Comparison of ENCODE assay signal across 1 cellular context in the genomic region with DNA sequence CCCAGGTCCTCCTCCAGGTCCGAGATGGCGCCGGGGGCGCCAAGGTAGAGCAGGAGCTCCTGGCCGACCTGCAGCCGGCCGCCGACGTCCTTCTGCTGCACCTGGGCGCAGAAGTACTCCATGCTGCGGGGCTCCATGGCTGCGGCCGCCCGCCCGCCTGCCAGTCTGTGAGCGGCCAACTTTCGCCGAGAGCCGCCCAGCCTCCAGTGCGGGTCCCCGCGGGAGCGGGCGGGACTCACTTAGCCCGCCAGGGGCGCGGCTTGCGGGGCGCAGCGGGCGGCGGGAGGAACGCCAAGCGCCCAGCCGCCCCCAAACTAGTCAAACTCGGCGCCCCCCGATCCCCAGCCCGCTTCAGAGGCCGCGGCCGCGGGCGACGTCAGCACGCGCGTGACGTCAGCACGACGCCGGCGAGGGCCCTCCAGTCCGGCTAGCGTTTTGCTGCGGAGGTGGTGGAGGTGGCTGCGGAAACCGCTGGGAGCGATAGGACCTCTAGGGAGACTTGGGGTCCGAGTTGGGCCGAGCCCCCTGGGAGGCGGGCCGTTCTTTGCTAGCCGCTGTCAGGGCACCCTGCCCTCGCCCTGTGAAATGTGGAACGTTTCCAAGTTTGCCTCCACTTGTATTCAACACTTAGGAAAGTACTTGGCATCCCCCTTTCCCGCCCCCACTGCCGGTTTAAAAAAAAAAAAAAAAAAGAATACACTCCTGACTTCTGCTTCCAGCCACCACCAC.
TF ChIP-seq lines count a peak whose summit lies in the region.

Gene CLASP2, minus strand, starts transcription at position 389 of the 729 bp plus-strand sequence. Its CDS starts 252 bp downstream, at position 137.

TF ChIP-seq in HepG2, 621 proteins besides CTCF, POLR2A, EP300 and RAD21 (continued from another document and continues in another):
- TF ChIP-seq, protein P1, sequence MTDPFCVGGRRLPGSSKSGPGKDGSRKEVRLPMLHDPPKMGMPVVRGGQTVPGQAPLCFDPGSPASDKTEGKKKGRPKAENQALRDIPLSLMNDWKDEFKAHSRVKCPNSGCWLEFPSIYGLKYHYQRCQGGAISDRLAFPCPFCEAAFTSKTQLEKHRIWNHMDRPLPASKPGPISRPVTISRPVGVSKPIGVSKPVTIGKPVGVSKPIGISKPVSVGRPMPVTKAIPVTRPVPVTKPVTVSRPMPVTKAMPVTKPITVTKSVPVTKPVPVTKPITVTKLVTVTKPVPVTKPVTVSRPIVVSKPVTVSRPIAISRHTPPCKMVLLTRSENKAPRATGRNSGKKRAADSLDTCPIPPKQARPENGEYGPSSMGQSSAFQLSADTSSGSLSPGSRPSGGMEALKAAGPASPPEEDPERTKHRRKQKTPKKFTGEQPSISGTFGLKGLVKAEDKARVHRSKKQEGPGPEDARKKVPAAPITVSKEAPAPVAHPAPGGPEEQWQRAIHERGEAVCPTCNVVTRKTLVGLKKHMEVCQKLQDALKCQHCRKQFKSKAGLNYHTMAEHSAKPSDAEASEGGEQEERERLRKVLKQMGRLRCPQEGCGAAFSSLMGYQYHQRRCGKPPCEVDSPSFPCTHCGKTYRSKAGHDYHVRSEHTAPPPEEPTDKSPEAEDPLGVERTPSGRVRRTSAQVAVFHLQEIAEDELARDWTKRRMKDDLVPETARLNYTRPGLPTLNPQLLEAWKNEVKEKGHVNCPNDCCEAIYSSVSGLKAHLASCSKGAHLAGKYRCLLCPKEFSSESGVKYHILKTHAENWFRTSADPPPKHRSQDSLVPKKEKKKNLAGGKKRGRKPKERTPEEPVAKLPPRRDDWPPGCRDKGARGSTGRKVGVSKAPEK (CRISPR knock-in tag; IDR thresholded peaks at IDR 0.05; ENCODE audit: borderline replicate concordance) = no peak
- TF ChIP-seq ERF (CRISPR knock-in tag; IDR thresholded peaks at IDR 0.05) = 0 out of 2 replicates have a peak, but pooled peaks have one; percentile 35
- peak; percentile 41 for TF ChIP-seq HDAC2 (CRISPR knock-in tag; IDR thresholded peaks at IDR 0.05)
- no peak for TF ChIP-seq EEA1 (CRISPR knock-in tag; IDR thresholded peaks at IDR 0.05; ENCODE audit: borderline replicate concordance)
- no peak for TF ChIP-seq RAD51 (IDR thresholded peaks at IDR 0.05; ENCODE audit: borderline replicate concordance)
- TF ChIP-seq TGIF2 (CRISPR knock-in tag; IDR thresholded peaks at IDR 0.05) = no peak
- TF ChIP-seq FOXA1 (IDR thresholded peaks at IDR 0.05) = no peak
- TF ChIP-seq FOXA1 (CRISPR knock-in tag; IDR thresholded peaks at IDR 0.05) = no peak
- TF ChIP-seq PITX1 (CRISPR knock-in tag; IDR thresholded peaks at IDR 0.05) = no peak; the same call in 1 of the 2 replicates
- TF ChIP-seq CERS6 (CRISPR knock-in tag; IDR thresholded peaks at IDR 0.05) = no peak
- no peak for TF ChIP-seq SCMH1 (CRISPR knock-in tag; IDR thresholded peaks at IDR 0.05; ENCODE audit: borderline replicate concordance)
- no peak for TF ChIP-seq TBX3 (IDR thresholded peaks at IDR 0.05; ENCODE audit: borderline replicate concordance)
- TF ChIP-seq DZIP1 (CRISPR knock-in tag; IDR thresholded peaks at IDR 0.05) = 0 out of 2 replicates have a peak, but pooled peaks have one; percentile 70
- peak; percentile 66; the same call in 1 of the 2 replicates for TF ChIP-seq ZNF558 (CRISPR knock-in tag; IDR thresholded peaks at IDR 0.05; ENCODE audit: borderline replicate concordance)
- no peak for TF ChIP-seq ZNF550 (CRISPR knock-in tag; IDR thresholded peaks at IDR 0.05; ENCODE audit: borderline replicate concordance)
- TF ChIP-seq IRX3 (CRISPR knock-in tag; IDR thresholded peaks at IDR 0.05; ENCODE audit: borderline replicate concordance, low read depth) = no peak
- no peak for TF ChIP-seq NFIB (CRISPR knock-in tag; IDR thresholded peaks at IDR 0.05; ENCODE audit: borderline replicate concordance)
- no peak for TF ChIP-seq FOXP1 (IDR thresholded peaks at IDR 0.05)
- TF ChIP-seq FOXP1 (CRISPR knock-in tag; IDR thresholded peaks at IDR 0.05) = no peak
- TF ChIP-seq, protein P2, sequence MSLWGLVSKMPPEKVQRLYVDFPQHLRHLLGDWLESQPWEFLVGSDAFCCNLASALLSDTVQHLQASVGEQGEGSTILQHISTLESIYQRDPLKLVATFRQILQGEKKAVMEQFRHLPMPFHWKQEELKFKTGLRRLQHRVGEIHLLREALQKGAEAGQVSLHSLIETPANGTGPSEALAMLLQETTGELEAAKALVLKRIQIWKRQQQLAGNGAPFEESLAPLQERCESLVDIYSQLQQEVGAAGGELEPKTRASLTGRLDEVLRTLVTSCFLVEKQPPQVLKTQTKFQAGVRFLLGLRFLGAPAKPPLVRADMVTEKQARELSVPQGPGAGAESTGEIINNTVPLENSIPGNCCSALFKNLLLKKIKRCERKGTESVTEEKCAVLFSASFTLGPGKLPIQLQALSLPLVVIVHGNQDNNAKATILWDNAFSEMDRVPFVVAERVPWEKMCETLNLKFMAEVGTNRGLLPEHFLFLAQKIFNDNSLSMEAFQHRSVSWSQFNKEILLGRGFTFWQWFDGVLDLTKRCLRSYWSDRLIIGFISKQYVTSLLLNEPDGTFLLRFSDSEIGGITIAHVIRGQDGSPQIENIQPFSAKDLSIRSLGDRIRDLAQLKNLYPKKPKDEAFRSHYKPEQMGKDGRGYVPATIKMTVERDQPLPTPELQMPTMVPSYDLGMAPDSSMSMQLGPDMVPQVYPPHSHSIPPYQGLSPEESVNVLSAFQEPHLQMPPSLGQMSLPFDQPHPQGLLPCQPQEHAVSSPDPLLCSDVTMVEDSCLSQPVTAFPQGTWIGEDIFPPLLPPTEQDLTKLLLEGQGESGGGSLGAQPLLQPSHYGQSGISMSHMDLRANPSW (CRISPR knock-in tag; IDR thresholded peaks at IDR 0.05; ENCODE audit: borderline replicate concordance) = no peak
- 0 out of 2 replicates have a peak, but pooled peaks have one; percentile 57 for TF ChIP-seq PAWR (CRISPR knock-in tag; IDR thresholded peaks at IDR 0.05; ENCODE audit: borderline replicate concordance)
- TF ChIP-seq, protein P3, sequence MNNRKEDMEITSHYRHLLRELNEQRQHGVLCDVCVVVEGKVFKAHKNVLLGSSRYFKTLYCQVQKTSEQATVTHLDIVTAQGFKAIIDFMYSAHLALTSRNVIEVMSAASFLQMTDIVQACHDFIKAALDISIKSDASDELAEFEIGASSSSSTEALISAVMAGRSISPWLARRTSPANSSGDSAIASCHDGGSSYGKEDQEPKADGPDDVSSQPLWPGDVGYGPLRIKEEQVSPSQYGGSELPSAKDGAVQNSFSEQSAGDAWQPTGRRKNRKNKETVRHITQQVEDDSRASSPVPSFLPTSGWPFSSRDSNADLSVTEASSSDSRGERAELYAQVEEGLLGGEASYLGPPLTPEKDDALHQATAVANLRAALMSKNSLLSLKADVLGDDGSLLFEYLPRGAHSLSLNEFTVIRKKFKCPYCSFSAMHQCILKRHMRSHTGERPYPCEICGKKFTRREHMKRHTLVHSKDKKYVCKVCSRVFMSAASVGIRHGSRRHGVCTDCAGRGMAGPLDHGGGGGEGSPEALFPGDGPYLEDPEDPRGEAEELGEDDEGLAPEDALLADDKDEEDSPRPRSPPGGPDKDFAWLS (CRISPR knock-in tag; IDR thresholded peaks at IDR 0.05; ENCODE audit: borderline replicate concordance) = 0 out of 2 replicates have a peak, but pooled peaks have one; percentile 84
- no peak for TF ChIP-seq FUBP1 (CRISPR knock-in tag; IDR thresholded peaks at IDR 0.05; ENCODE audit: borderline replicate concordance)
- TF ChIP-seq, protein P4, sequence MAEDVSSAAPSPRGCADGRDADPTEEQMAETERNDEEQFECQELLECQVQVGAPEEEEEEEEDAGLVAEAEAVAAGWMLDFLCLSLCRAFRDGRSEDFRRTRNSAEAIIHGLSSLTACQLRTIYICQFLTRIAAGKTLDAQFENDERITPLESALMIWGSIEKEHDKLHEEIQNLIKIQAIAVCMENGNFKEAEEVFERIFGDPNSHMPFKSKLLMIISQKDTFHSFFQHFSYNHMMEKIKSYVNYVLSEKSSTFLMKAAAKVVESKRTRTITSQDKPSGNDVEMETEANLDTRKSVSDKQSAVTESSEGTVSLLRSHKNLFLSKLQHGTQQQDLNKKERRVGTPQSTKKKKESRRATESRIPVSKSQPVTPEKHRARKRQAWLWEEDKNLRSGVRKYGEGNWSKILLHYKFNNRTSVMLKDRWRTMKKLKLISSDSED (CRISPR knock-in tag; IDR thresholded peaks at IDR 0.05) = 0 out of 2 replicates have a peak, but pooled peaks have one; percentile 48
- no peak for TF ChIP-seq ZBTB14 (CRISPR knock-in tag; IDR thresholded peaks at IDR 0.05)
- TF ChIP-seq STAT5B (CRISPR knock-in tag; IDR thresholded peaks at IDR 0.05) = no peak
- TF ChIP-seq GATAD2A (CRISPR knock-in tag; IDR thresholded peaks at IDR 0.05) = peak; percentile 31; the same call in 1 of the 2 replicates
- TF ChIP-seq ZNF563 (CRISPR knock-in tag; IDR thresholded peaks at IDR 0.05) = peak; percentile 87
- TF ChIP-seq ZNF121 (CRISPR knock-in tag; IDR thresholded peaks at IDR 0.05) = no peak
- no peak for TF ChIP-seq NR3C1 (CRISPR knock-in tag; IDR thresholded peaks at IDR 0.05)
- no peak for TF ChIP-seq MAZ (IDR thresholded peaks at IDR 0.05; ENCODE audit: borderline replicate concordance, low read depth, low read length)
- TF ChIP-seq MAZ (CRISPR knock-in tag; IDR thresholded peaks at IDR 0.05; ENCODE audit: low read depth) = no peak
- TF ChIP-seq ZNF746 (CRISPR knock-in tag; IDR thresholded peaks at IDR 0.05) = peak; percentile 33; the same call in 1 of the 2 replicates
- peak; percentile 80 for TF ChIP-seq YY1 (IDR thresholded peaks at IDR 0.05; ENCODE audit: insufficient read depth, insufficient replicate concordance, low read depth, low read length)
- TF ChIP-seq ATF5 (CRISPR knock-in tag; IDR thresholded peaks at IDR 0.05; ENCODE audit: low read depth) = no peak
- peak; percentile 55 for TF ChIP-seq SALL1 (CRISPR knock-in tag; IDR thresholded peaks at IDR 0.05)
- TF ChIP-seq ZMYM4 (CRISPR knock-in tag; IDR thresholded peaks at IDR 0.05) = peak; percentile 78
- TF ChIP-seq KDM6A (CRISPR knock-in tag; IDR thresholded peaks at IDR 0.05; ENCODE audit: low read depth) = no peak
- TF ChIP-seq NFATC3 (CRISPR knock-in tag; IDR thresholded peaks at IDR 0.05) = no peak
